In the genomic region with DNA sequence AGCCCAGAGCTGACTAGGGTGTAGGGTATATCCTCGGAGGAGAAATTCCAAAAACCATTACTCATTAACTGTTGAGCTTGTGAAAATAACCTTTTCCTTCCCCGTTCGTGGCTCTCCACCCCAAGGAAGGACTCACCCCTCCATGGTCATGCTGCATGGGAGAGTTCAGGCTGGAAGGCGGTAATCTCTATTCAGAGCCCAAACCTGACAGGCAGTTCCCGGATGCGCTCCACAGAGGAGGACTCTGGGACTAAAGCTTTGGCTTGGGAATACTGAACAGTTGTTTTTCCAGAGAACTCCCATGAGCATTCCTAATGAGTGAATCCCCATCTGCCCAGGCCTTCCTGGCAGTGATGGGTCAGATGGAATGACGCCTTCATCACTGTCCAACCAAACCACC, we compare ENCODE assay signal across 18 cellular contexts.
DNase-seq lines count a peak whose midpoint lies in the region; ATAC-seq and TF ChIP-seq lines count a peak whose summit lies in the region.
"Had no signal": no experiment of that assay in that cellular context is flagged by ENCODE, and none has a peak within 500 bp of the region (broad histone marks: within the 10 kb centered on the region; RNA-seq: fewer than 3 reads in every experiment).

No MANE protein-coding gene starts in this region.

- H3K27ac ChIP-seq in foreskin keratinocyte (no peak overlapping the region), dorsolateral prefrontal cortex (no peak overlapping the region)
- H3K27ac ChIP-seq in effector memory CD4-positive, alpha-beta T cell (ENCODE audit: insufficient read depth, low read length, poor library complexity, severe bottlenecking): no peak overlapping the region
- H3K27ac ChIP-seq: epithelial cell of prostate, hepatocyte, Peyer's patch had no signal

- no peak overlapping the region for H3K4me3 ChIP-seq in dorsolateral prefrontal cortex
- H3K4me3 ChIP-seq in effector memory CD4-positive, alpha-beta T cell (ENCODE audit: insufficient read depth, low read depth, low read length, poor library complexity, severe bottlenecking): no peak overlapping the region
- H3K4me3 ChIP-seq: hepatocyte, Peyer's patch had no signal

- ATAC-seq in left ventricle myocardium superior (peak; percentile 54), Right ventricle myocardium inferior (no peak), foreskin keratinocyte (peak; percentile 10), GM18909 (IDR thresholded peaks at IDR 0.05; ENCODE audit: poor library complexity, unreplicated experiment) (no peak)
- ATAC-seq: activated T-helper 17 cell treated with anti-CD3 and anti-CD28 coated beads, Interleukin-2, amount 50 U/mL, for 72 hours; sciatic nerve; WTC11 had no signal

- peaks cover 6% of the 10 kb centered on the region for H3K4me1 ChIP-seq in foreskin keratinocyte
- H3K4me1 ChIP-seq in effector memory CD4-positive, alpha-beta T cell (ENCODE audit: control insufficient read depth, insufficient read depth, low read length, poor library complexity, severe bottlenecking): peaks cover 8% of the 10 kb centered on the region
- H3K4me1 ChIP-seq: Peyer's patch had no signal

- H3K9me3 ChIP-seq in effector memory CD4-positive, alpha-beta T cell (ENCODE audit: control insufficient read depth, low read length): peaks cover 5% of the 10 kb centered on the region
- H3K9me3 ChIP-seq: Peyer's patch had no signal

- H3K27me3 ChIP-seq in foreskin keratinocyte (no peaks in the 10 kb centered on the region), dorsolateral prefrontal cortex (peaks cover 0 to 79% (median 11%) of the 10 kb centered on the region in 45 donors)
- no peaks in the 10 kb centered on the region for H3K27me3 ChIP-seq in effector memory CD4-positive, alpha-beta T cell (replicated peaks; ENCODE audit: control insufficient read depth, insufficient read depth, low read length, poor library complexity, severe bottlenecking)
- H3K27me3 ChIP-seq: hepatocyte, Peyer's patch had no signal

- TF ChIP-seq CTCF in foreskin keratinocyte (conservative IDR thresholded peaks at IDR 0.05) (no peak), dorsolateral prefrontal cortex (IDR thresholded peaks at IDR 0.05 in 54 of 56, conservative IDR thresholded peaks at IDR 0.05 in 2 of 56; ENCODE audit: low read depth in 1 of 56, partially characterized antibody in 56 of 56) (no peak)

- DNase-seq in left ventricle myocardium superior (no peak), Right ventricle myocardium inferior (ENCODE audit: missing footprints) (no peak), T1000 (lab: John Stamatoyannopoulos, UW) (peak; percentile 7), foreskin keratinocyte (peak in 1 of 2 donors; percentile 62), dorsolateral prefrontal cortex (no peak), SW 1271 (lab: John Stamatoyannopoulos, UW) (no peak)
- no peak for DNase-seq in effector memory CD4-positive, alpha-beta T cell
- DNase-seq: amniotic stem cell; NCI-H2081 treated with DMSO at 0.1 percent for 48 hours; NCI-H748 treated with DMSO at 0.1 percent for 48 hours; Peyer's patch; stimulated activated CD4-positive, alpha-beta T cell treated with anti-CD3 and anti-CD28 coated beads, Interleukin-2, amount 100 ng/mL, for 48 hours had no signal

- intact Hi-C loops in left ventricle myocardium superior (cut with micrococcal nuclease) (no loop called here), Right ventricle myocardium inferior (cut with DNase I) (no loop called here), dorsolateral prefrontal cortex (cut with DNase I) (no loop called here)

- H3K36me3 ChIP-seq in effector memory CD4-positive, alpha-beta T cell (ENCODE audit: control insufficient read depth, insufficient read depth, low read length): no peaks in the 10 kb centered on the region
- H3K36me3 ChIP-seq: Peyer's patch had no signal

Comparison
In these comparisons a context has a peak if more than half of its experiments do, and no peak if none do; other contexts are left out.
1. ATAC-seq: peak in left ventricle myocardium superior (single experiment) and foreskin keratinocyte (single experiment); none in Right ventricle myocardium inferior (single experiment) and GM18909 (single experiment).